ENCODE assay signal across 8 cellular contexts in genomic region chr7:1579481-1580421, GRCh38. TPM values are rescaled to one million over a fixed set of nuclear protein-coding genes. Genes with fewer than 3 reads are reported as not detected.
DNase-seq lines count a peak whose midpoint lies in the region; ATAC-seq and TF ChIP-seq lines count a peak whose summit lies in the region.

No MANE protein-coding gene starts in this region.

- H2AFZ ChIP-seq in PC-9 (no peak overlapping the region), neural cell (ENCODE audit: low read depth, low read length) (no peak overlapping the region)

- TF ChIP-seq CTCF in GM06990 (IDR thresholded peaks at IDR 0.05; ENCODE audit: insufficient read depth, low read length, poor library complexity, severe bottlenecking) (peak; percentile 91), PC-9 (conservative IDR thresholded peaks at IDR 0.05) (peak; percentile 92), neural cell (IDR thresholded peaks at IDR 0.05; ENCODE audit: poor library complexity, severe bottlenecking) (peak; percentile 90)

- H3K9me3 Mint-ChIP-seq in activated T-cell treated with anti-CD3 and anti-CD28 coated beads, Interleukin-2, amount 50 U/mL, for 4 hours = no peaks in the 10 kb centered on the region

- H3K9me2 ChIP-seq in PC-9 (ENCODE audit: insufficient read depth) (no peaks in the 10 kb centered on the region), neural cell (ENCODE audit: insufficient read depth, low read length) (no peaks in the 10 kb centered on the region)

- no peak overlapping the region for H3K9ac ChIP-seq in neural cell (ENCODE audit: low read length)

- BruUV-seq in PC-9 (replicated peaks; lab: Mats Ljungman, UMichigan) = no TSS peak

- H3K4me3 ChIP-seq in GM06990 (replicated peaks; ENCODE audit: low read depth, low read length) (no peak overlapping the region), PC-9 (no peak overlapping the region), neural cell (ENCODE audit: low read length) (no peak overlapping the region)

- H3K9me3 ChIP-seq in PC-9 (ENCODE audit: insufficient read depth, low read depth) (no peaks in the 10 kb centered on the region), neural cell (ENCODE audit: low read length) (no peaks in the 10 kb centered on the region)

- H3K79me2 ChIP-seq in PC-9 (ENCODE audit: low read depth) (no peaks in the 10 kb centered on the region), neural cell (replicated peaks; ENCODE audit: insufficient read depth, low read length) (no peaks in the 10 kb centered on the region)

- DNase-seq in GM06990 (ENCODE audit: extremely low read depth, insufficient read length) = peak; percentile 39
- peak; percentile 55 for DNase-seq in HT1080 (ENCODE audit: low read depth)
- peak in 1 of 2 experiments; percentile 78 for DNase-seq in PC-9
- peak; percentile 71 for DNase-seq in activated T-cell treated with anti-CD3 and anti-CD28 coated beads, Interleukin-2, amount 50 U/mL, for 4 hours
- DNase-seq in fibroblast of gingiva (ENCODE audit: low read depth) = peak; percentile 18
- peak; percentile 23 for DNase-seq in stromal cell of bone marrow (ENCODE audit: low read depth)

- H3K27me3 ChIP-seq in GM06990 (replicated peaks; ENCODE audit: control insufficient read depth, insufficient read depth, low read length) (no peaks in the 10 kb centered on the region), PC-9 (ENCODE audit: insufficient read depth, low read depth) (peaks cover 8% of the 10 kb centered on the region), neural cell (ENCODE audit: insufficient read depth, low read depth, low read length) (no peaks in the 10 kb centered on the region)

- no peaks in the 10 kb centered on the region for H3K27me3 Mint-ChIP-seq in activated T-cell treated with anti-CD3 and anti-CD28 coated beads, Interleukin-2, amount 50 U/mL, for 4 hours (ENCODE audit: low read depth)

- no peaks in the 10 kb centered on the region; the same call in 1 of the 2 replicates for H3F3A ChIP-seq in PC-9 (ENCODE audit: insufficient read depth, low read depth)
- H3F3A ChIP-seq in neural cell (ENCODE audit: insufficient read depth, low read length, poor library complexity, severe bottlenecking) = no peaks in the 10 kb centered on the region

- POLR2A ChIA-PET in PC-9 (lab: Charles Lee; ENCODE audit: unreplicated experiment) = no interaction called here

- H3K36me3 ChIP-seq in GM06990 (ENCODE audit: control insufficient read depth, insufficient read depth, low read length) (no peaks in the 10 kb centered on the region), PC-9 (ENCODE audit: low read depth) (no peaks in the 10 kb centered on the region), neural cell (ENCODE audit: insufficient read depth, low read length) (no peaks in the 10 kb centered on the region)

- peaks cover 8% of the 10 kb centered on the region for H3K4me1 Mint-ChIP-seq in activated T-cell treated with anti-CD3 and anti-CD28 coated beads, Interleukin-2, amount 50 U/mL, for 4 hours (ENCODE audit: low read depth)

- TF ChIP-seq RAD21 in neural cell (conservative IDR thresholded peaks at IDR 0.05) = peak; percentile 94

- no peak for TF ChIP-seq EP300 in neural cell (conservative IDR thresholded peaks at IDR 0.05; ENCODE audit: poor library complexity, severe bottlenecking)

- intact Hi-C loops in PC-9 (cut with micrococcal nuclease; ENCODE audit: unreplicated experiment) = loop anchor here (1.0 to 5.0 kb wide), 3 partner anchors 179 to 769 kb away; no protein-coding TSS in a partner anchor

- peak; percentile 98 to 100 for ATAC-seq in activated T-cell treated with anti-CD3 and anti-CD28 coated beads, Interleukin-2, amount 50 U/mL, for 4 hours
- no peak for ATAC-seq in GM19395 (IDR thresholded peaks at IDR 0.05; ENCODE audit: unreplicated experiment)

- no peaks in the 10 kb centered on the region for H3K36me3 Mint-ChIP-seq in activated T-cell treated with anti-CD3 and anti-CD28 coated beads, Interleukin-2, amount 50 U/mL, for 4 hours (ENCODE audit: insufficient read depth)

- H4K20me1 ChIP-seq in PC-9 (ENCODE audit: insufficient read depth) (0 out of 2 replicates have a peak, but pooled peaks cover 7% of the 10 kb centered on the region), neural cell (ENCODE audit: insufficient read depth) (no peaks in the 10 kb centered on the region)

- CTCF ChIA-PET in PC-9 (lab: Charles Lee) = interaction anchor here (0.7 kb wide), 2 partner anchors 790 to 889 kb away, joined by 3 to 7 read pairs; no protein-coding TSS in a partner anchor

- H3K4me2 ChIP-seq in PC-9 (no peak overlapping the region), neural cell (ENCODE audit: low read length) (no peak overlapping the region)

- H3K4me3 Mint-ChIP-seq in activated T-cell treated with anti-CD3 and anti-CD28 coated beads, Interleukin-2, amount 50 U/mL, for 4 hours = no peak overlapping the region

- no peaks in the 10 kb centered on the region for H3K4me1 ChIP-seq in PC-9 (replicated peaks; ENCODE audit: insufficient read depth)

- no peak overlapping the region for H3K27ac ChIP-seq in PC-9
- no peak overlapping the region for H3K27ac ChIP-seq in neural cell (ENCODE audit: low read length)

TF ChIP-seq in neural cell, 6 proteins besides CTCF, POLR2A, EP300 and RAD21:
- TF ChIP-seq SMC3 (conservative IDR thresholded peaks at IDR 0.05; ENCODE audit: poor library complexity) = peak; percentile 87
- TF ChIP-seq MXI1 (conservative IDR thresholded peaks at IDR 0.05; ENCODE audit: poor library complexity, severe bottlenecking) = no peak
- no peak for TF ChIP-seq EZH2 (IDR thresholded peaks at IDR 0.05; ENCODE audit: borderline replicate concordance, insufficient read depth, low read length, poor library complexity, severe bottlenecking)

RNA-seq across cellular contexts. Expression of gene PSMG3, which starts 9.9 kb away (rescaled TPM):
- 72.1 and 97.7 TPM in 2 replicates for total RNA-seq in HT1080 (2014; rRNA removed; shearing (Covaris generic))
- 57.8 and 71.6 TPM in 2 replicates for polyA plus RNA-seq in HT1080 (2015; cell fraction: cytosol; rRNA removed)
- polyA plus RNA-seq in HT1080 (2015; cell fraction: nucleus; rRNA removed) = 47.0 and 55.2 TPM in 2 replicates
- total RNA-seq in PC-9 (2021) = 63.3 and 78.9 TPM in 2 replicates
- 10 to 100 TPM; 75.8 to 82.5 (median 82.5) TPM for total RNA-seq in activated T-cell treated with anti-CD3 and anti-CD28 coated beads, Interleukin-2, amount 50 U/mL, for 4 hours
- polyA plus RNA-seq in neural cell = 50.6 and 54.1 TPM in 2 replicates
- polyA minus RNA-seq in neural cell = 15.6 and 20.9 TPM in 2 replicates

RNA-seq across cellular contexts. Expression of gene TMEM184A, which starts 23.7 kb away (rescaled TPM):
- total RNA-seq in HT1080 (2014; rRNA removed; shearing (Covaris generic)) = 1.1 and 1.5 TPM in 2 replicates
- 1.5 and 2.3 TPM in 2 replicates for polyA plus RNA-seq in HT1080 (2015; cell fraction: cytosol; rRNA removed)
- polyA plus RNA-seq in HT1080 (2015; cell fraction: nucleus; rRNA removed) = 7.8 and 8.4 TPM in 2 replicates
- 21.4 TPM in 2 replicates for total RNA-seq in PC-9 (2021)
- under 1 TPM; 0.11 to 0.19 (median 0.15) TPM for total RNA-seq in activated T-cell treated with anti-CD3 and anti-CD28 coated beads, Interleukin-2, amount 50 U/mL, for 4 hours
- polyA plus RNA-seq in neural cell = 0.12 TPM in 1 of 2 replicates, not detected in the other
- not detected in 2 replicates for polyA minus RNA-seq in neural cell

RNA-seq across cellular contexts. Expression of gene MAFK, which starts 49.2 kb away (rescaled TPM):
- 20.9 and 21.9 TPM in 2 replicates for total RNA-seq in HT1080 (2014; rRNA removed; shearing (Covaris generic))
- 26.5 and 30.4 TPM in 2 replicates for polyA plus RNA-seq in HT1080 (2015; cell fraction: cytosol; rRNA removed)
- 92.4 and 92.7 TPM in 2 replicates for polyA plus RNA-seq in HT1080 (2015; cell fraction: nucleus; rRNA removed)
- 43.1 and 70.8 TPM in 2 replicates for total RNA-seq in PC-9 (2021)
- 10 to 100 TPM; 77.6 to 79.5 (median 78.2) TPM for total RNA-seq in activated T-cell treated with anti-CD3 and anti-CD28 coated beads, Interleukin-2, amount 50 U/mL, for 4 hours
- polyA plus RNA-seq in neural cell = 12.6 and 16.4 TPM in 2 replicates
- 9.1 and 12.9 TPM in 2 replicates for polyA minus RNA-seq in neural cell
